8 cellular contexts compared by ENCODE assay signal in the genomic region with DNA sequence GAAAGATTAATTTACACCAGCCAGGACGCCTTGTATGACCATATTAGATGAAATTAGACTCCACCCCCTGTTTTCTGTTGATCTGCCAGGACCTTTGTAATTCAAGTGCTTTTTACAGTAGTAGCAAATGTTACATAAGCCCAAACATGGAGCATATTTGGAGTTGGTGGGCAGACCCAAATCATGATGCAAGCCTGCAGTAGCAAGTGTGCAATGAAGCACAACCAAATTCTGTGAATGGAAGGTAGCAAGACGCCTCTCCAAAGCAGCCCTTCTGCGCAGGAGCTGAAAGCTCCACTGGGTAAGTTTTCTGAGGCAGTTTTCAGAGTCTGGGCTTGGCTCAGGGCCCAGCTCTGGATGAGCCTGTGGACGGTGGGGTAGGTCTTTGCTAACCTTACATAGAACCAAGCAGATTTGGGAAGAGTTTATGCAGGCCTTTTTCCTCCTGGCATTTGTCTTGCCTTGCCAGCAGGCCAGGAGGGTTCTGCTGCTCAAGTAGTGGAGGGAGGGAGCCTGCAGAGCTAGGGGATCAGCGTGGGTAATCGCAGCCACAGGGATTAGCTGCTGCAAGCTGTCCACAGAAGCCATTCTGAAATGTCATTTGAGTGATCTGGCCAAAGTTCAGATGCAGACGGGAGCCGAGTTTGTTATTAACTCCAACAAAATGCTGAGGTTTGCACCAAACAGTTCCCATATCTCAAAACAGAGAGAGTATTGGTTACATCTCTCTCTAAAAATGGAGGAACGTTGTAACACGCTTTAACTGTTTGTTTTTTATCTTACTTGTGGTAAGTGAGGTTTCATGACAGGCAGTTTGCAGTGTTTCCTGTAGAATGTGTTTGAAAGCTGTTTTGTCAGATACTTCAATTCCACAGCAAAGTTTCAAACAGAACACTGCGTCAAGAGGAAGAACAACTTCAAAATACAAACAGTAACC. TPM values are rescaled to one million over a fixed set of nuclear protein-coding genes. Genes with fewer than 3 reads are reported as not detected.
A peak's percentile ranks its signal among the peaks of the same experiment; 100 is the strongest.
DNase-seq lines count a peak whose midpoint lies in the region; ATAC-seq and TF ChIP-seq lines count a peak whose summit lies in the region.

No MANE protein-coding gene starts in this region.

- H3K9me3 ChIP-seq in MG63, result no peaks in the 10 kb centered on the region

- H3K4me1 Mint-ChIP-seq in T-helper 2 cell treated with Interferon-gamma antibody and Interleukin-4, amounts not matched to agents 5 μg/mL and 100 μg/mL, for 36 hours (ENCODE audit: low read depth), result peaks cover 76% of the 10 kb centered on the region
- peaks cover 73% of the 10 kb centered on the region for H3K4me1 Mint-ChIP-seq in type B pancreatic cell (ENCODE audit: unreplicated experiment)

- H3K27ac ChIP-seq in HL-60 (replicated peaks) (peak overlapping the region; percentile 85), coronary artery (peak overlapping the region; percentile 42 to 75)

- DNase-seq in ELF-1 (ENCODE audit: low read depth, low spot score) (peak; percentile 53), HL-60 (ENCODE audit: low read depth in 1 of 2, low spot score in 1 of 2) (peak; percentile 70 to 71), coronary artery (ENCODE audit: low spot score) (no peak), lung microvascular endothelial cell (ENCODE audit: low read depth in 2 of 2) (peak; percentile 43 to 47), type B pancreatic cell (ENCODE audit: extremely low spot score, unreplicated experiment) (no peak), MG63 (no peak)
- DNase-seq in T-helper 2 cell treated with Interferon-gamma antibody and Interleukin-4, amounts not matched to agents 5 μg/mL and 100 μg/mL, for 36 hours (ENCODE audit: low spot score), result peak; percentile 40

- peak; percentile 75 for ATAC-seq in GM21381 (IDR thresholded peaks at IDR 0.05; ENCODE audit: unreplicated experiment)

- peaks cover 24% of the 10 kb centered on the region for H3K36me3 Mint-ChIP-seq in T-helper 2 cell treated with Interferon-gamma antibody and Interleukin-4, amounts not matched to agents 5 μg/mL and 100 μg/mL, for 36 hours (ENCODE audit: low read depth)
- H3K36me3 Mint-ChIP-seq in type B pancreatic cell, result peaks cover 5% of the 10 kb centered on the region

- TF ChIP-seq CTCF in HL-60 (IDR thresholded peaks at IDR 0.05; ENCODE audit: insufficient read depth, low read length) (no peak), coronary artery (IDR thresholded peaks at IDR 0.05) (no peak), type B pancreatic cell (conservative IDR thresholded peaks at IDR 0.05) (no peak)

- H3K27me3 ChIP-seq in HL-60 (ENCODE audit: insufficient read depth, poor library complexity, severe bottlenecking) (no peaks in the 10 kb centered on the region), MG63 (no peaks in the 10 kb centered on the region)

- H3K4me3 Mint-ChIP-seq in T-helper 2 cell treated with Interferon-gamma antibody and Interleukin-4, amounts not matched to agents 5 μg/mL and 100 μg/mL, for 36 hours, result peak overlapping the region; percentile 90
- peak overlapping the region; percentile 65 for H3K4me3 Mint-ChIP-seq in type B pancreatic cell

- H3K27ac Mint-ChIP-seq in T-helper 2 cell treated with Interferon-gamma antibody and Interleukin-4, amounts not matched to agents 5 μg/mL and 100 μg/mL, for 36 hours, result peak overlapping the region; percentile 98
- H3K27ac Mint-ChIP-seq in type B pancreatic cell, result peak overlapping the region; percentile 51

- peaks cover 4% of the 10 kb centered on the region; the same call in 1 of the 2 replicates for H3K36me3 ChIP-seq in MG63

- H3K4me3 ChIP-seq in HL-60 (replicated peaks; ENCODE audit: insufficient read depth, low read length), result peak overlapping the region; percentile 37
- peak overlapping the region; percentile 59 for H3K4me3 ChIP-seq in coronary artery
- H3K4me3 ChIP-seq in MG63, result no peak overlapping the region

- no peaks in the 10 kb centered on the region for H3K9me3 Mint-ChIP-seq in T-helper 2 cell treated with Interferon-gamma antibody and Interleukin-4, amounts not matched to agents 5 μg/mL and 100 μg/mL, for 36 hours
- H3K9me3 Mint-ChIP-seq in type B pancreatic cell, result no peaks in the 10 kb centered on the region

- H3K27me3 Mint-ChIP-seq in T-helper 2 cell treated with Interferon-gamma antibody and Interleukin-4, amounts not matched to agents 5 μg/mL and 100 μg/mL, for 36 hours (ENCODE audit: low read depth), result no peaks in the 10 kb centered on the region
- H3K27me3 Mint-ChIP-seq in type B pancreatic cell, result no peaks in the 10 kb centered on the region

RNA-seq across cellular contexts. Expression of a gene that starts 55.4 kb away (rescaled TPM):
- total RNA-seq in lung microvascular endothelial cell (80.6 and 81.5 TPM in 2 replicates), type B pancreatic cell (ENCODE audit: low replicate concordance) (68.1 and 81.4 TPM in 2 replicates)
- total RNA-seq in MG63 (2014; rRNA removed; shearing (Covaris generic); ENCODE audit: low replicate concordance), result 66.0 and 93.7 TPM in 2 replicates

RNA-seq across cellular contexts. Expression of a gene that starts 55.8 kb away (rescaled TPM):
- total RNA-seq in lung microvascular endothelial cell (1.7 TPM in 1 of 2 replicates, not detected in the other), type B pancreatic cell (ENCODE audit: low replicate concordance) (not detected in 2 replicates)
- not detected in 2 replicates for total RNA-seq in MG63 (2014; rRNA removed; shearing (Covaris generic); ENCODE audit: low replicate concordance)

Comparison
In these comparisons a context has a peak if more than half of its experiments do, and no peak if none do; other contexts are left out.
1. DNase-seq: peak in ELF-1 (single experiment), HL-60 (2 of 2), T-helper 2 cell treated with Interferon-gamma antibody and Interleukin-4, amounts not matched to agents 5 μg/mL and 100 μg/mL, for 36 hours (single experiment) and lung microvascular endothelial cell (2 of 2); none in coronary artery (single experiment), type B pancreatic cell (single experiment) and MG63 (single experiment).